In the genomic region with DNA sequence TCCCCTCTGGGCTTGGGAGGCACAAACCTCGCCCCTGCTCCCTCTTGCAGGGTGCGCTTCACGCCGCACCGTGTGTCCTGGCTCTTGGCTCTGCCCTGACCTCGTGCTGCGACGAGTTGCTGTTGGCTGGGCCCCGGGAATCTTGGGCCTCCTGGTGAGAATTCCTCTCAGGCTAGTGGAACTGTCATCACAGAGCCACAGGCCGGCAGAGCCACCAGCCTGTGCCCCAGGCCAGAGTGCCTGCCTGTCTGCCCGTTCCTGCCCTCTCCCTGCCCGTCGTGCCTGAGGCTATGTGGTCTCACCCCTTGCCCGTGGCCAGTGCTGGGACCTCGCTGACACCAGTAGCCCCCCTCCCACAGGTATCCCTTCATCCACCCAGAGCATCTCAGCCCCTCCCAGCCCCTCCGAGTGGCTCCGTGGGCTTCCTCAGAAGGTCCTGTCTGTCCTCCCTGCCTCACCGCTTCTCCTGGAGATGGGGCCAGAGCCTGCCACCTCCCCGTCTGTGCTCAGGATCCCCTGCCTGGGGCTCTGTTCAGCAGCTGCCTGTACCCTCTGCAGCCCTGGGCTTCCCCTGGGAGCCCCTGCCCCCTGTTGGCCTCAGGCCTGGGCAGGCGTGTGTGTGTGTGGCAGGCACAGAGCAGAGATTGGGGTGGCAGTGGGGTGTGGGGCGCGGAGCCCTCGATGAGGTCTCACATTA, we compare ENCODE assay signal across 17 cellular contexts. TPM values are rescaled to one million over a fixed set of nuclear protein-coding genes. Genes with fewer than 3 reads are reported as not detected.
A peak's percentile ranks its signal among the peaks of the same experiment; 100 is the strongest.
DNase-seq lines count a peak whose midpoint lies in the region; ATAC-seq lines count a peak whose summit lies in the region.
"Had no signal": no experiment of that assay in that cellular context is flagged by ENCODE, and none has a peak within 500 bp of the region (broad histone marks: within the 10 kb centered on the region; RNA-seq: fewer than 3 reads in every experiment).

No MANE protein-coding gene starts in this region.

- CTCF ChIA-PET in activated naive CD4-positive, alpha-beta T cell treated with anti-CD3 and anti-CD28 coated beads for 36 hours (lab: Charles Lee), result interaction anchor here (3.5 kb wide), 1 partner anchor 128 kb away, joined by 36 read pairs; no protein-coding TSS in a partner anchor
- CTCF ChIA-PET in activated naive CD4-positive, alpha-beta T cell treated with anti-CD3 and anti-CD28 coated beads, Interleukin-2, amount 10 ng/mL, durations not matched to agents 7 days and 5 days (lab: Charles Lee), result interaction anchor here (1.3 to 4.9 kb wide), 3 partner anchors 14 to 127 kb away, joined by 3 to 30 read pairs (median 14); no protein-coding TSS in a partner anchor

- peaks cover under 1% of the 10 kb centered on the region; the same call in 1 of the 2 replicates for H3K36me3 ChIP-seq in SK-N-MC (ENCODE audit: insufficient read depth, low read length)
- H3K36me3 ChIP-seq: tibial artery had no signal

- H3K27ac ChIP-seq in SK-N-MC (0 out of 2 replicates have a peak overlapping the region, but pooled peaks have one; percentile 25), substantia nigra (ENCODE audit: low read depth, low read length, poor library complexity, severe bottlenecking) (peak overlapping the region; percentile 23)
- H3K27ac ChIP-seq: C4-2B, left lung, tibial artery had no signal

- no peak overlapping the region for H3K4me3 Mint-ChIP-seq in activated naive CD4-positive, alpha-beta T cell treated with anti-CD3 and anti-CD28 coated beads for 36 hours
- no peak overlapping the region for H3K4me3 Mint-ChIP-seq in activated naive CD4-positive, alpha-beta T cell treated with anti-CD3 and anti-CD28 coated beads, Interleukin-2, amount 10 ng/mL, durations not matched to agents 7 days and 5 days
- H3K4me3 Mint-ChIP-seq: T-helper 2 cell treated with Interferon-gamma antibody and Interleukin-4, amounts not matched to agents 5 μg/mL and 100 μg/mL, for 36 hours had no signal

- ATAC-seq in GM21423 (IDR thresholded peaks at IDR 0.05; ENCODE audit: unreplicated experiment), result no peak
- ATAC-seq: left lung had no signal

- no peaks in the 10 kb centered on the region for H3K36me3 Mint-ChIP-seq in activated naive CD4-positive, alpha-beta T cell treated with anti-CD3 and anti-CD28 coated beads for 36 hours (ENCODE audit: low read depth)
- H3K36me3 Mint-ChIP-seq in activated naive CD4-positive, alpha-beta T cell treated with anti-CD3 and anti-CD28 coated beads, Interleukin-2, amount 10 ng/mL, durations not matched to agents 7 days and 5 days, result peaks cover 5% of the 10 kb centered on the region

- no peaks in the 10 kb centered on the region for H3K27me3 Mint-ChIP-seq in activated naive CD4-positive, alpha-beta T cell treated with anti-CD3 and anti-CD28 coated beads for 36 hours (ENCODE audit: low read depth)
- no peaks in the 10 kb centered on the region for H3K27me3 Mint-ChIP-seq in activated naive CD4-positive, alpha-beta T cell treated with anti-CD3 and anti-CD28 coated beads, Interleukin-2, amount 10 ng/mL, durations not matched to agents 7 days and 5 days

- H3K9me3 Mint-ChIP-seq in activated naive CD4-positive, alpha-beta T cell treated with anti-CD3 and anti-CD28 coated beads for 36 hours, result no peaks in the 10 kb centered on the region
- H3K9me3 Mint-ChIP-seq in activated naive CD4-positive, alpha-beta T cell treated with anti-CD3 and anti-CD28 coated beads, Interleukin-2, amount 10 ng/mL, durations not matched to agents 7 days and 5 days, result no peaks in the 10 kb centered on the region
- H3K9me3 Mint-ChIP-seq: T-helper 2 cell treated with Interferon-gamma antibody and Interleukin-4, amounts not matched to agents 5 μg/mL and 100 μg/mL, for 36 hours had no signal

- H3K9ac ChIP-seq in SK-N-MC (ENCODE audit: insufficient read length), result no peak overlapping the region

- intact Hi-C loops in activated naive CD4-positive, alpha-beta T cell treated with anti-CD3 and anti-CD28 coated beads for 36 hours (cut with micrococcal nuclease), result no loop called here

- peaks cover 40% of the 10 kb centered on the region for H3K4me1 Mint-ChIP-seq in activated naive CD4-positive, alpha-beta T cell treated with anti-CD3 and anti-CD28 coated beads for 36 hours (ENCODE audit: low read depth)
- peaks cover 17% of the 10 kb centered on the region for H3K4me1 Mint-ChIP-seq in activated naive CD4-positive, alpha-beta T cell treated with anti-CD3 and anti-CD28 coated beads, Interleukin-2, amount 10 ng/mL, durations not matched to agents 7 days and 5 days

- peak overlapping the region; percentile 30 for H3K27ac Mint-ChIP-seq in activated naive CD4-positive, alpha-beta T cell treated with anti-CD3 and anti-CD28 coated beads for 36 hours
- no peak overlapping the region for H3K27ac Mint-ChIP-seq in activated naive CD4-positive, alpha-beta T cell treated with anti-CD3 and anti-CD28 coated beads, Interleukin-2, amount 10 ng/mL, durations not matched to agents 7 days and 5 days
- H3K27ac Mint-ChIP-seq: T-helper 2 cell treated with Interferon-gamma antibody and Interleukin-4, amounts not matched to agents 5 μg/mL and 100 μg/mL, for 36 hours had no signal

- H3K4me3 ChIP-seq in SK-N-MC, result no peak overlapping the region
- H3K4me3 ChIP-seq: left lung, tibial artery had no signal

- no peak for DNase-seq in activated naive CD4-positive, alpha-beta T cell treated with anti-CD3 and anti-CD28 coated beads for 36 hours
- no peak for DNase-seq in activated naive CD4-positive, alpha-beta T cell treated with anti-CD3 and anti-CD28 coated beads, Interleukin-2, amount 10 ng/mL, durations not matched to agents 7 days and 5 days
- DNase-seq in SK-N-MC (ENCODE audit: low read depth, low spot score) (no peak), islet precursor cell (peak; percentile 53), substantia nigra (lab: John Stamatoyannopoulos, UW) (peak in 2 of 49 donors; percentile 9 to 55), hypothalamus (lab: John Stamatoyannopoulos, UW) (no peak), NCI-H524 treated with DMSO at 0.1 percent for 48 hours (lab: John Stamatoyannopoulos, UW) (no peak)
- DNase-seq: DMS53, NCI-H1436, NCI-H2227 treated with DMSO at 0.1 percent for 48 hours, tibial artery had no signal

- no peaks in the 10 kb centered on the region for H3K9me3 ChIP-seq in SK-N-MC (ENCODE audit: low read depth, low read length)
- H3K9me3 ChIP-seq: left lung, tibial artery had no signal

RNA-seq across cellular contexts. Expression of a gene that starts 13.3 kb away (rescaled TPM):
- total RNA-seq in activated naive CD4-positive, alpha-beta T cell treated with anti-CD3 and anti-CD28 coated beads for 36 hours, result 100 to 1,000 TPM; 117 to 123 TPM

RNA-seq across cellular contexts. Expression of a gene that starts 24.4 kb away (rescaled TPM):
- under 1 TPM; 0.15 to 0.26 TPM for total RNA-seq in activated naive CD4-positive, alpha-beta T cell treated with anti-CD3 and anti-CD28 coated beads for 36 hours
- total RNA-seq: A172, LHCN-M2 had no signal

RNA-seq across cellular contexts. Expression of a gene that starts 29.1 kb away (rescaled TPM):
- 100 to 1,000 TPM; 102 to 105 TPM for total RNA-seq in activated naive CD4-positive, alpha-beta T cell treated with anti-CD3 and anti-CD28 coated beads for 36 hours

RNA-seq across cellular contexts. Expression of a gene that starts 40.3 kb away (rescaled TPM):
- 10 to 100 TPM; 48.1 to 49.5 TPM for total RNA-seq in activated naive CD4-positive, alpha-beta T cell treated with anti-CD3 and anti-CD28 coated beads for 36 hours
